ENCODE assay signal across 18 cellular contexts in genomic region chr22:44196731-44197131, GRCh38. TPM values are rescaled to one million over a fixed set of nuclear protein-coding genes. Genes with fewer than 3 reads are reported as not detected.
"Had no signal": no experiment of that assay in that cellular context is flagged by ENCODE, and none has a peak within 500 bp of the region (broad histone marks: within the 10 kb centered on the region; RNA-seq: fewer than 3 reads in every experiment).

No MANE protein-coding gene starts in this region.

- H3K36me3 ChIP-seq: tibial nerve had no signal

- H3K4me1 ChIP-seq: testis had no signal

- H3K4me3 ChIP-seq: heart right ventricle, mucosa of descending colon, testis, tibial nerve had no signal

- H3K27ac Mint-ChIP-seq: naive thymus-derived CD8-positive, alpha-beta T cell; stimulated activated naive B cell treated with anti-CD40 and anti-IgM and Interleukin-4, amounts not matched to agents 10 μg/mL and 1 μg/mL and 100 μg/mL, for 72 hours; stimulated activated naive CD8-positive, alpha-beta T cell treated with anti-CD3 and anti-CD28 coated beads, Interleukin-15, amount 100 ng/mL, for 72 hours had no signal

- H3K27me3 Mint-ChIP-seq: naive thymus-derived CD8-positive, alpha-beta T cell; stimulated activated naive B cell treated with anti-CD40 and anti-IgM and Interleukin-4, amounts not matched to agents 10 μg/mL and 1 μg/mL and 100 μg/mL, for 72 hours; stimulated activated naive CD8-positive, alpha-beta T cell treated with anti-CD3 and anti-CD28 coated beads, Interleukin-15, amount 100 ng/mL, for 72 hours had no signal

- H3K9me3 ChIP-seq: heart right ventricle, mucosa of descending colon, testis, tibial nerve had no signal

- ATAC-seq: esophagus mucosa; heart right ventricle; mucosa of descending colon; naive thymus-derived CD8-positive, alpha-beta T cell; right cardiac atrium; stimulated activated naive B cell treated with anti-CD40 and anti-IgM and Interleukin-4, amounts not matched to agents 10 μg/mL and 1 μg/mL and 100 μg/mL, for 72 hours; stimulated activated naive CD8-positive, alpha-beta T cell treated with anti-CD3 and anti-CD28 coated beads, Interleukin-15, amount 100 ng/mL, for 72 hours had no signal

- DNase-seq: effector memory CD4-positive, alpha-beta T cell; heart right ventricle; kidney glomerular epithelial cell; mammary epithelial cell; right cardiac atrium; stimulated activated CD4-positive, alpha-beta T cell treated with anti-CD3 and anti-CD28 coated beads, Interleukin-15, amount 100 ng/mL, for 24 hours; stimulated activated CD4-positive, alpha-beta T cell treated with anti-CD3 and anti-CD28 coated beads, Interleukin-2, amount 100 ng/mL, for 24 hours; stimulated activated CD4-positive, alpha-beta T cell treated with anti-CD3 and anti-CD28 coated beads, Interleukin-4, amount 100 ng/mL, for 4 hours; stimulated activated naive B cell treated with anti-CD40 and anti-IgM and Interleukin-4, amounts not matched to agents 10 μg/mL and 1 μg/mL and 100 μg/mL, for 72 hours; stimulated activated naive CD8-positive, alpha-beta T cell treated with anti-CD3 and anti-CD28 coated beads, Interleukin-15, amount 100 ng/mL, for 72 hours; testis had no signal

- H3K4me3 Mint-ChIP-seq: naive thymus-derived CD8-positive, alpha-beta T cell; stimulated activated naive B cell treated with anti-CD40 and anti-IgM and Interleukin-4, amounts not matched to agents 10 μg/mL and 1 μg/mL and 100 μg/mL, for 72 hours; stimulated activated naive CD8-positive, alpha-beta T cell treated with anti-CD3 and anti-CD28 coated beads, Interleukin-15, amount 100 ng/mL, for 72 hours had no signal

- H3K27ac ChIP-seq: heart right ventricle, testis, tibial nerve had no signal

- H3K27me3 ChIP-seq: testis had no signal

RNA-seq across cellular contexts. Expression of gene PARVG, which starts 16.0 kb away (rescaled TPM):
- total RNA-seq: fibroblast of lung, glomerular endothelial cell, mammary epithelial cell, osteocyte had no signal
